ENCODE assay signal across 25 cellular contexts in the genomic region with DNA sequence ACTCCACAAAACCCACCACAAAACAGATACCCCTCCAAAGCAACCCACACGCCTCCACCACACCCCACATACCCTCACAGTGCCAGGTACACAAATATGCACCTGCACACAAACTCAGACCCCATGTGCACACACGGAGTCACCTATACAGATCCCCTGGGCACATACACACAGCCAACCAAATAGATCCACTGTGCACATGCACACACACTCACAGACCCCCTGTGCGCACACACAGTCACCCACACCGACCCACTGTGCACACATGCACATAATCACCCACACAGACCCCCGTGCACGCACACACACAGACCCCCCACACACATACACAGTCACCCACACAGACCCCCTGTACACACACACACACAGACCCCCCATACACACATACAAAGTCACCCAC.
DNase-seq lines count a peak whose midpoint lies in the region; ATAC-seq, FAIRE-seq and TF ChIP-seq lines count a peak whose summit lies in the region.
"Had no signal": no experiment of that assay in that cellular context is flagged by ENCODE, and none has a peak within 500 bp of the region (broad histone marks: within the 10 kb centered on the region; RNA-seq: fewer than 3 reads in every experiment).

No MANE protein-coding gene starts in this region.

- no peak for ATAC-seq in WTC11
- ATAC-seq in HG03342 (IDR thresholded peaks at IDR 0.05; ENCODE audit: unreplicated experiment) = no peak
- ATAC-seq: GM12878 had no signal

- no peak for TF ChIP-seq CTCF in bronchial epithelial cell (IDR thresholded peaks at IDR 0.05; ENCODE audit: insufficient read depth, low read length, severe bottlenecking)
- TF ChIP-seq CTCF in WTC11 (IDR thresholded peaks at IDR 0.05) = no peak

- H3K36me3 Mint-ChIP-seq in WTC11 = no peaks in the 10 kb centered on the region
- H3K36me3 Mint-ChIP-seq: CD14-positive monocyte; CD4-positive, alpha-beta memory T cell; CD4-positive, CD25-positive, alpha-beta regulatory T cell; CD8-positive, alpha-beta memory T cell had no signal

- CTCF ChIA-PET in WTC11 (lab: Charles Lee) = no interaction called here

- H3K27me3 ChIP-seq in bronchial epithelial cell (ENCODE audit: control insufficient read depth, insufficient read depth, low read length) = no peaks in the 10 kb centered on the region
- H3K27me3 ChIP-seq: BE2C, BLaER1 had no signal

- no peaks in the 10 kb centered on the region for H3K27me3 Mint-ChIP-seq in WTC11 (ENCODE audit: low read depth)
- H3K27me3 Mint-ChIP-seq: CD4-positive, CD25-positive, alpha-beta regulatory T cell had no signal

- H3K27ac Mint-ChIP-seq in WTC11 = no peak overlapping the region
- H3K27ac Mint-ChIP-seq: CD14-positive monocyte; CD4-positive, alpha-beta memory T cell; CD4-positive, CD25-positive, alpha-beta regulatory T cell; CD8-positive, alpha-beta memory T cell had no signal

- POLR2A ChIA-PET in WTC11 (lab: Charles Lee) = no interaction called here

- no peaks in the 10 kb centered on the region for H3K36me3 ChIP-seq in bronchial epithelial cell (ENCODE audit: control insufficient read depth, insufficient read depth, low read length)
- H3K36me3 ChIP-seq: BE2C, BLaER1 had no signal

- H3K4me3 Mint-ChIP-seq in WTC11 = no peak overlapping the region
- H3K4me3 Mint-ChIP-seq: CD14-positive monocyte; CD4-positive, alpha-beta memory T cell; CD4-positive, CD25-positive, alpha-beta regulatory T cell; CD8-positive, alpha-beta memory T cell had no signal

- H3K4me3 ChIP-seq in bronchial epithelial cell (ENCODE audit: low read depth, low read length) = no peak overlapping the region
- H3K4me3 ChIP-seq: BLaER1, GM12878 had no signal

- DNase-seq in GM12891 (ENCODE audit: insufficient read length, low spot score) = no peak
- no peak for DNase-seq in bronchial epithelial cell (ENCODE audit: low read depth)
- DNase-seq in islet precursor cell = peak; percentile 43
- no peak for DNase-seq in activated effector memory CD4-positive, alpha-beta T cell treated with anti-CD3 and anti-CD28 coated beads, Interleukin-2, amount 50 U/mL, for 16 hours
- DNase-seq in WTC11 (ENCODE audit: low spot score) = no peak
- DNase-seq: 8988T; ACHN; BE2C; CD4-positive, alpha-beta memory T cell; CD4-positive, CD25-positive, alpha-beta regulatory T cell; CD8-positive, alpha-beta memory T cell; COR-L47; DMS 273 treated with DMSO at 0.1 percent for 48 hours; DMS153; DMS53; DMS79; DND-41; EL; GDM1 had no signal

- TF ChIP-seq POLR2A in GM12891 (IDR thresholded peaks at IDR 0.05; ENCODE audit: low read depth, low read length) = no peak

- peaks cover 8% of the 10 kb centered on the region for H3K4me1 Mint-ChIP-seq in WTC11
- H3K4me1 Mint-ChIP-seq: CD4-positive, alpha-beta memory T cell; CD8-positive, alpha-beta memory T cell had no signal

- peak; percentile 54 for FAIRE-seq in GM12891 (lab: Jason Lieb, UNC)
- FAIRE-seq in bronchial epithelial cell (lab: Jason Lieb, UNC) = peak; percentile 13
- FAIRE-seq: A204.1, GM12878, GM19239 had no signal

- no peaks in the 10 kb centered on the region for H3K9me3 Mint-ChIP-seq in WTC11
- H3K9me3 Mint-ChIP-seq: CD14-positive monocyte; CD4-positive, alpha-beta memory T cell; CD4-positive, CD25-positive, alpha-beta regulatory T cell; CD8-positive, alpha-beta memory T cell had no signal

TF ChIP-seq in GM12891, 5 proteins besides CTCF, POLR2A, EP300 and RAD21:
- TF ChIP-seq POLR2AphosphoS5 (IDR thresholded peaks at IDR 0.05; ENCODE audit: low read depth, low read length) (no peak), SPI1 (IDR thresholded peaks at IDR 0.05; ENCODE audit: low read depth, low read length) (no peak), POU2F2 (IDR thresholded peaks at IDR 0.05; ENCODE audit: low read depth, low read length) (no peak), TAF1 (IDR thresholded peaks at IDR 0.05; ENCODE audit: low read depth, low read length) (no peak), PAX5 (IDR thresholded peaks at IDR 0.05; ENCODE audit: insufficient read depth, low read length, severe bottlenecking) (no peak)

TF ChIP-seq in WTC11, 78 proteins besides CTCF, POLR2A, EP300 and RAD21:
- TF ChIP-seq ZNF416 (CRISPR knock-in tag; IDR thresholded peaks at IDR 0.05) = no peak
- no peak for TF ChIP-seq E2F5 (CRISPR knock-in tag; IDR thresholded peaks at IDR 0.05)
- TF ChIP-seq, protein P1, sequence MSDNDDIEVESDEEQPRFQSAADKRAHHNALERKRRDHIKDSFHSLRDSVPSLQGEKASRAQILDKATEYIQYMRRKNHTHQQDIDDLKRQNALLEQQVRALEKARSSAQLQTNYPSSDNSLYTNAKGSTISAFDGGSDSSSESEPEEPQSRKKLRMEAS (CRISPR knock-in tag; IDR thresholded peaks at IDR 0.05) = no peak
- TF ChIP-seq, protein P2, sequence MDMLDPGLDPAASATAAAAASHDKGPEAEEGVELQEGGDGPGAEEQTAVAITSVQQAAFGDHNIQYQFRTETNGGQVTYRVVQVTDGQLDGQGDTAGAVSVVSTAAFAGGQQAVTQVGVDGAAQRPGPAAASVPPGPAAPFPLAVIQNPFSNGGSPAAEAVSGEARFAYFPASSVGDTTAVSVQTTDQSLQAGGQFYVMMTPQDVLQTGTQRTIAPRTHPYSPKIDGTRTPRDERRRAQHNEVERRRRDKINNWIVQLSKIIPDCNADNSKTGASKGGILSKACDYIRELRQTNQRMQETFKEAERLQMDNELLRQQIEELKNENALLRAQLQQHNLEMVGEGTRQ (CRISPR knock-in tag; IDR thresholded peaks at IDR 0.05) = no peak
- TF ChIP-seq, protein P3, sequence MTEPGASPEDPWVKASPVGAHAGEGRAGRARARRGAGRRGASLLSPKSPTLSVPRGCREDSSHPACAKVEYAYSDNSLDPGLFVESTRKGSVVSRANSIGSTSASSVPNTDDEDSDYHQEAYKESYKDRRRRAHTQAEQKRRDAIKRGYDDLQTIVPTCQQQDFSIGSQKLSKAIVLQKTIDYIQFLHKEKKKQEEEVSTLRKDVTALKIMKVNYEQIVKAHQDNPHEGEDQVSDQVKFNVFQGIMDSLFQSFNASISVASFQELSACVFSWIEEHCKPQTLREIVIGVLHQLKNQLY (CRISPR knock-in tag; IDR thresholded peaks at IDR 0.05) = no peak
- TF ChIP-seq PRRX2 (CRISPR knock-in tag; IDR thresholded peaks at IDR 0.05) = no peak
- no peak for TF ChIP-seq NR3C1 (CRISPR knock-in tag; conservative IDR thresholded peaks at IDR 0.05; ENCODE audit: low read depth)
- TF ChIP-seq ATF3 (CRISPR knock-in tag; conservative IDR thresholded peaks at IDR 0.05) = no peak
